ENCODE assay signal across 11 cellular contexts in genomic region chr4:103108547-103108946, GRCh38.
"Had no signal": no experiment of that assay in that cellular context is flagged by ENCODE, and none has a peak within 500 bp of the region (broad histone marks: within the 10 kb centered on the region; RNA-seq: fewer than 3 reads in every experiment).

No MANE protein-coding gene starts in this region.

- H3K4me3 ChIP-seq: GM23248, GM23338, HAP-1 had no signal

- FAIRE-seq: H1, H54 had no signal

- H3K27ac ChIP-seq: GM23248 had no signal

- H3K4me1 ChIP-seq: HAP-1 had no signal

- DNase-seq: GM23248, GOT3, H7, H9, HCEC 1CT, HFFc6 had no signal

- H3K9me3 ChIP-seq: HAP-1 had no signal

- ATAC-seq: GM23338, HCT116 had no signal
